In the genomic region with DNA sequence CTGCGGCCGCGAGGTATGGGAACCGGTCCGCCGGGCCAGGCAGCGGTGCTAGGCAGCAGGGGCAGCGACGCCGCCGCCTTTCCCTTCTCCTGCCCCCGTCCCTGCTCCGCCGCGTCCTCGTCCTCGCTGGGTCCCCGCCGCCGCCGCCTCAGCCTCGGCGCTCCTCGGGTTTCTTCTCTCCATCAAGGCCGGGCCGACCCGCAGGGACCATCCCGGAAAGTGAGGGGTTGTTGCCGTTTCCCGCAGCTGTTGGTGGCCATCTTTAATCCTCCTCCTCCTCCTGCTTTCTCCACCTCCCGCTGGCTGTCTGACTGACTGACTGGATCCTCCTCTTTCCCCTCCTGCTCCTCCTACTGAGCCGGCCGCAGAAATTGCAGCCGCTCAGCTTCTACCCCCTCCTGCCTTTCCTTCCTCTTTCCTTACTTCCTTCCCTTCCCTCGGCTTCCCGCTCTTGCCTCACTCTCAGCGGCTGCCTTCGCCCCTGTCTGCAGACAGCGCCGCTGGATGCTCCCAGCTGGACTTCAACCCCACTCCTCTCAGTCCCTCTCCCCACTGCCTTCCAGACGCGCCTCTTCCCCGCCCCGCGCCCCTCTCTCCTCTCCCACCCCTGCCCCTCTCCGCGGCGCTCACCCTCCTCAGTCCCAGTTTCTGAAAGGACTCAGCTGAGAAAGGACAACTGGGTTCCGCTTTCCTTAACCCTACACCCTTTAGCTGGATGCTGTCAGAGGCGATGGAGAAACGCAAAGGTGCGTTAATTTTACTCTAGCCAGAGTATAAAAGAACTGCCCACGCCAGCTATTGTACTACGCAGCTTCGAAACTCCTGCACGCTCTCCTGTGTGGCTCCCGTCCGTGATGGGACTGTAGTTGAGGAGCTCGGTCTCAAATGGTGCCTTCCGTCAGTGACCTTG, we compare ENCODE assay signal across 1 cellular context.
TF ChIP-seq lines count a peak whose summit lies in the region.

A gene with protein sequence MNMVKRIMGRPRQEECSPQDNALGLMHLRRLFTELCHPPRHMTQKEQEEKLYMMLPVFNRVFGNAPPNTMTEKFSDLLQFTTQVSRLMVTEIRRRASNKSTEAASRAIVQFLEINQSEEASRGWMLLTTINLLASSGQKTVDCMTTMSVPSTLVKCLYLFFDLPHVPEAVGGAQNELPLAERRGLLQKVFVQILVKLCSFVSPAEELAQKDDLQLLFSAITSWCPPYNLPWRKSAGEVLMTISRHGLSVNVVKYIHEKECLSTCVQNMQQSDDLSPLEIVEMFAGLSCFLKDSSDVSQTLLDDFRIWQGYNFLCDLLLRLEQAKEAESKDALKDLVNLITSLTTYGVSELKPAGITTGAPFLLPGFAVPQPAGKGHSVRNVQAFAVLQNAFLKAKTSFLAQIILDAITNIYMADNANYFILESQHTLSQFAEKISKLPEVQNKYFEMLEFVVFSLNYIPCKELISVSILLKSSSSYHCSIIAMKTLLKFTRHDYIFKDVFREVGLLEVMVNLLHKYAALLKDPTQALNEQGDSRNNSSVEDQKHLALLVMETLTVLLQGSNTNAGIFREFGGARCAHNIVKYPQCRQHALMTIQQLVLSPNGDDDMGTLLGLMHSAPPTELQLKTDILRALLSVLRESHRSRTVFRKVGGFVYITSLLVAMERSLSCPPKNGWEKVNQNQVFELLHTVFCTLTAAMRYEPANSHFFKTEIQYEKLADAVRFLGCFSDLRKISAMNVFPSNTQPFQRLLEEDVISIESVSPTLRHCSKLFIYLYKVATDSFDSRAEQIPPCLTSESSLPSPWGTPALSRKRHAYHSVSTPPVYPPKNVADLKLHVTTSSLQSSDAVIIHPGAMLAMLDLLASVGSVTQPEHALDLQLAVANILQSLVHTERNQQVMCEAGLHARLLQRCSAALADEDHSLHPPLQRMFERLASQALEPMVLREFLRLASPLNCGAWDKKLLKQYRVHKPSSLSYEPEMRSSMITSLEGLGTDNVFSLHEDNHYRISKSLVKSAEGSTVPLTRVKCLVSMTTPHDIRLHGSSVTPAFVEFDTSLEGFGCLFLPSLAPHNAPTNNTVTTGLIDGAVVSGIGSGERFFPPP (N-terminal part only) (minus strand): TSS at position 309 of the 910 bp plus-strand sequence. CDS start 106,099 bp downstream, outside the sequence.

TF ChIP-seq in HepG2, 621 proteins besides CTCF, POLR2A, EP300 and RAD21 (continued from another document and continues in another):
- TF ChIP-seq, protein P1, sequence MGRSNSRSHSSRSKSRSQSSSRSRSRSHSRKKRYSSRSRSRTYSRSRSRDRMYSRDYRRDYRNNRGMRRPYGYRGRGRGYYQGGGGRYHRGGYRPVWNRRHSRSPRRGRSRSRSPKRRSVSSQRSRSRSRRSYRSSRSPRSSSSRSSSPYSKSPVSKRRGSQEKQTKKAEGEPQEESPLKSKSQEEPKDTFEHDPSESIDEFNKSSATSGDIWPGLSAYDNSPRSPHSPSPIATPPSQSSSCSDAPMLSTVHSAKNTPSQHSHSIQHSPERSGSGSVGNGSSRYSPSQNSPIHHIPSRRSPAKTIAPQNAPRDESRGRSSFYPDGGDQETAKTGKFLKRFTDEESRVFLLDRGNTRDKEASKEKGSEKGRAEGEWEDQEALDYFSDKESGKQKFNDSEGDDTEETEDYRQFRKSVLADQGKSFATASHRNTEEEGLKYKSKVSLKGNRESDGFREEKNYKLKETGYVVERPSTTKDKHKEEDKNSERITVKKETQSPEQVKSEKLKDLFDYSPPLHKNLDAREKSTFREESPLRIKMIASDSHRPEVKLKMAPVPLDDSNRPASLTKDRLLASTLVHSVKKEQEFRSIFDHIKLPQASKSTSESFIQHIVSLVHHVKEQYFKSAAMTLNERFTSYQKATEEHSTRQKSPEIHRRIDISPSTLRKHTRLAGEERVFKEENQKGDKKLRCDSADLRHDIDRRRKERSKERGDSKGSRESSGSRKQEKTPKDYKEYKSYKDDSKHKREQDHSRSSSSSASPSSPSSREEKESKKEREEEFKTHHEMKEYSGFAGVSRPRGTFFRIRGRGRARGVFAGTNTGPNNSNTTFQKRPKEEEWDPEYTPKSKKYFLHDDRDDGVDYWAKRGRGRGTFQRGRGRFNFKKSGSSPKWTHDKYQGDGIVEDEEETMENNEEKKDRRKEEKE (IDR thresholded peaks at IDR 0.05) = no peak
- TF ChIP-seq, protein P2, sequence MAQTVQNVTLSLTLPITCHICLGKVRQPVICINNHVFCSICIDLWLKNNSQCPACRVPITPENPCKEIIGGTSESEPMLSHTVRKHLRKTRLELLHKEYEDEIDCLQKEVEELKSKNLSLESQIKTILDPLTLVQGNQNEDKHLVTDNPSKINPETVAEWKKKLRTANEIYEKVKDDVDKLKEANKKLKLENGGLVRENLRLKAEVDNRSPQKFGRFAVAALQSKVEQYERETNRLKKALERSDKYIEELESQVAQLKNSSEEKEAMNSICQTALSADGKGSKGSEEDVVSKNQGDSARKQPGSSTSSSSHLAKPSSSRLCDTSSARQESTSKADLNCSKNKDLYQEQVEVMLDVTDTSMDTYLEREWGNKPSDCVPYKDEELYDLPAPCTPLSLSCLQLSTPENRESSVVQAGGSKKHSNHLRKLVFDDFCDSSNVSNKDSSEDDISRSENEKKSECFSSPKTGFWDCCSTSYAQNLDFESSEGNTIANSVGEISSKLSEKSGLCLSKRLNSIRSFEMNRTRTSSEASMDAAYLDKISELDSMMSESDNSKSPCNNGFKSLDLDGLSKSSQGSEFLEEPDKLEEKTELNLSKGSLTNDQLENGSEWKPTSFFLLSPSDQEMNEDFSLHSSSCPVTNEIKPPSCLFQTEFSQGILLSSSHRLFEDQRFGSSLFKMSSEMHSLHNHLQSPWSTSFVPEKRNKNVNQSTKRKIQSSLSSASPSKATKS (CRISPR knock-in tag; IDR thresholded peaks at IDR 0.05) = no peak
- no peak for TF ChIP-seq HMGA1 (CRISPR knock-in tag; conservative IDR thresholded peaks at IDR 0.05)
- no peak for TF ChIP-seq FOSL1 (CRISPR knock-in tag; IDR thresholded peaks at IDR 0.05; ENCODE audit: borderline replicate concordance)
- TF ChIP-seq, protein P3, sequence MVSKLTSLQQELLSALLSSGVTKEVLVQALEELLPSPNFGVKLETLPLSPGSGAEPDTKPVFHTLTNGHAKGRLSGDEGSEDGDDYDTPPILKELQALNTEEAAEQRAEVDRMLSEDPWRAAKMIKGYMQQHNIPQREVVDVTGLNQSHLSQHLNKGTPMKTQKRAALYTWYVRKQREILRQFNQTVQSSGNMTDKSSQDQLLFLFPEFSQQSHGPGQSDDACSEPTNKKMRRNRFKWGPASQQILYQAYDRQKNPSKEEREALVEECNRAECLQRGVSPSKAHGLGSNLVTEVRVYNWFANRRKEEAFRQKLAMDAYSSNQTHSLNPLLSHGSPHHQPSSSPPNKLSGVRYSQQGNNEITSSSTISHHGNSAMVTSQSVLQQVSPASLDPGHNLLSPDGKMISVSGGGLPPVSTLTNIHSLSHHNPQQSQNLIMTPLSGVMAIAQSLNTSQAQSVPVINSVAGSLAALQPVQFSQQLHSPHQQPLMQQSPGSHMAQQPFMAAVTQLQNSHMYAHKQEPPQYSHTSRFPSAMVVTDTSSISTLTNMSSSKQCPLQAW (CRISPR knock-in tag; IDR thresholded peaks at IDR 0.05) = no peak
- no peak; the same call in 1 of the 2 replicates for TF ChIP-seq ZNF460 (CRISPR knock-in tag; IDR thresholded peaks at IDR 0.05; ENCODE audit: borderline replicate concordance)
- TF ChIP-seq, protein P4, sequence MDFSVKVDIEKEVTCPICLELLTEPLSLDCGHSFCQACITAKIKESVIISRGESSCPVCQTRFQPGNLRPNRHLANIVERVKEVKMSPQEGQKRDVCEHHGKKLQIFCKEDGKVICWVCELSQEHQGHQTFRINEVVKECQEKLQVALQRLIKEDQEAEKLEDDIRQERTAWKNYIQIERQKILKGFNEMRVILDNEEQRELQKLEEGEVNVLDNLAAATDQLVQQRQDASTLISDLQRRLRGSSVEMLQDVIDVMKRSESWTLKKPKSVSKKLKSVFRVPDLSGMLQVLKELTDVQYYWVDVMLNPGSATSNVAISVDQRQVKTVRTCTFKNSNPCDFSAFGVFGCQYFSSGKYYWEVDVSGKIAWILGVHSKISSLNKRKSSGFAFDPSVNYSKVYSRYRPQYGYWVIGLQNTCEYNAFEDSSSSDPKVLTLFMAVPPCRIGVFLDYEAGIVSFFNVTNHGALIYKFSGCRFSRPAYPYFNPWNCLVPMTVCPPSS (IDR thresholded peaks at IDR 0.05) = no peak
- TF ChIP-seq RORA (CRISPR knock-in tag; IDR thresholded peaks at IDR 0.05) = no peak
- TF ChIP-seq PCBP1 (IDR thresholded peaks at IDR 0.05; ENCODE audit: borderline replicate concordance, low read depth, low read length) = 0 out of 2 replicates have a peak, but pooled peaks have one; percentile 68
- no peak for TF ChIP-seq JUND (CRISPR knock-in tag; IDR thresholded peaks at IDR 0.05)
- no peak for TF ChIP-seq HDAC6 (IDR thresholded peaks at IDR 0.05; ENCODE audit: low read depth, low read length)
- TF ChIP-seq RBFOX2 (IDR thresholded peaks at IDR 0.05; ENCODE audit: low read depth, low read length) = peak; percentile 39
- TF ChIP-seq KLF13 (CRISPR knock-in tag; IDR thresholded peaks at IDR 0.05) = no peak
- no peak for TF ChIP-seq ARHGAP35 (CRISPR knock-in tag; IDR thresholded peaks at IDR 0.05; ENCODE audit: borderline replicate concordance)
- TF ChIP-seq ZNF616 (CRISPR knock-in tag; IDR thresholded peaks at IDR 0.05; ENCODE audit: low read depth) = no peak
- no peak for TF ChIP-seq RBM22 (optimal IDR thresholded peaks at IDR 0.05; ENCODE audit: low read length)
- no peak for TF ChIP-seq SMYD3 (CRISPR knock-in tag; IDR thresholded peaks at IDR 0.05)
- no peak for TF ChIP-seq MTF2 (CRISPR knock-in tag; IDR thresholded peaks at IDR 0.05; ENCODE audit: borderline replicate concordance)
- TF ChIP-seq AHR (CRISPR knock-in tag; IDR thresholded peaks at IDR 0.05) = 0 out of 2 replicates have a peak, but pooled peaks have one; percentile 40
- 0 out of 2 replicates have a peak, but pooled peaks have one; percentile 40 for TF ChIP-seq CCDC6 (CRISPR knock-in tag; IDR thresholded peaks at IDR 0.05)
- TF ChIP-seq, protein P5, sequence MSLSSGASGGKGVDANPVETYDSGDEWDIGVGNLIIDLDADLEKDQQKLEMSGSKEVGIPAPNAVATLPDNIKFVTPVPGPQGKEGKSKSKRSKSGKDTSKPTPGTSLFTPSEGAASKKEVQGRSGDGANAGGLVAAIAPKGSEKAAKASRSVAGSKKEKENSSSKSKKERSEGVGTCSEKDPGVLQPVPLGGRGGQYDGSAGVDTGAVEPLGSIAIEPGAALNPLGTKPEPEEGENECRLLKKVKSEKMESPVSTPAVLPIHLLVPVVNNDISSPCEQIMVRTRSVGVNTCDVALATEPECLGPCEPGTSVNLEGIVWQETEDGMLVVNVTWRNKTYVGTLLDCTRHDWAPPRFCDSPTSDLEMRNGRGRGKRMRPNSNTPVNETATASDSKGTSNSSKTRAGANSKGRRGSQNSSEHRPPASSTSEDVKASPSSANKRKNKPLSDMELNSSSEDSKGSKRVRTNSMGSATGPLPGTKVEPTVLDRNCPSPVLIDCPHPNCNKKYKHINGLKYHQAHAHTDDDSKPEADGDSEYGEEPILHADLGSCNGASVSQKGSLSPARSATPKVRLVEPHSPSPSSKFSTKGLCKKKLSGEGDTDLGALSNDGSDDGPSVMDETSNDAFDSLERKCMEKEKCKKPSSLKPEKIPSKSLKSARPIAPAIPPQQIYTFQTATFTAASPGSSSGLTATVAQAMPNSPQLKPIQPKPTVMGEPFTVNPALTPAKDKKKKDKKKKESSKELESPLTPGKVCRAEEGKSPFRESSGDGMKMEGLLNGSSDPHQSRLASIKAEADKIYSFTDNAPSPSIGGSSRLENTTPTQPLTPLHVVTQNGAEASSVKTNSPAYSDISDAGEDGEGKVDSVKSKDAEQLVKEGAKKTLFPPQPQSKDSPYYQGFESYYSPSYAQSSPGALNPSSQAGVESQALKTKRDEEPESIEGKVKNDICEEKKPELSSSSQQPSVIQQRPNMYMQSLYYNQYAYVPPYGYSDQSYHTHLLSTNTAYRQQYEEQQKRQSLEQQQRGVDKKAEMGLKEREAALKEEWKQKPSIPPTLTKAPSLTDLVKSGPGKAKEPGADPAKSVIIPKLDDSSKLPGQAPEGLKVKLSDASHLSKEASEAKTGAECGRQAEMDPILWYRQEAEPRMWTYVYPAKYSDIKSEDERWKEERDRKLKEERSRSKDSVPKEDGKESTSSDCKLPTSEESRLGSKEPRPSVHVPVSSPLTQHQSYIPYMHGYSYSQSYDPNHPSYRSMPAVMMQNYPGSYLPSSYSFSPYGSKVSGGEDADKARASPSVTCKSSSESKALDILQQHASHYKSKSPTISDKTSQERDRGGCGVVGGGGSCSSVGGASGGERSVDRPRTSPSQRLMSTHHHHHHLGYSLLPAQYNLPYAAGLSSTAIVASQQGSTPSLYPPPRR (CRISPR knock-in tag; IDR thresholded peaks at IDR 0.05; ENCODE audit: borderline replicate concordance) = 0 out of 2 replicates have a peak, but pooled peaks have one; percentile 28
- no peak for TF ChIP-seq ZNF552 (CRISPR knock-in tag; IDR thresholded peaks at IDR 0.05; ENCODE audit: borderline replicate concordance)
- no peak for TF ChIP-seq AGO1 (IDR thresholded peaks at IDR 0.05; ENCODE audit: low read depth, low read length, poor library complexity, severe bottlenecking)
- TF ChIP-seq REL (CRISPR knock-in tag; conservative IDR thresholded peaks at IDR 0.05) = 0 out of 2 replicates have a peak, but pooled peaks have one; percentile 8
- TF ChIP-seq CENPT (CRISPR knock-in tag; IDR thresholded peaks at IDR 0.05; ENCODE audit: low read depth) = no peak
- TF ChIP-seq, protein P6, sequence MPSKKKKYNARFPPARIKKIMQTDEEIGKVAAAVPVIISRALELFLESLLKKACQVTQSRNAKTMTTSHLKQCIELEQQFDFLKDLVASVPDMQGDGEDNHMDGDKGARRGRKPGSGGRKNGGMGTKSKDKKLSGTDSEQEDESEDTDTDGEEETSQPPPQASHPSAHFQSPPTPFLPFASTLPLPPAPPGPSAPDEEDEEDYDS (CRISPR knock-in tag; IDR thresholded peaks at IDR 0.05) = peak; percentile 39
- no peak for TF ChIP-seq ZNF562 (CRISPR knock-in tag; IDR thresholded peaks at IDR 0.05; ENCODE audit: borderline replicate concordance)
- TF ChIP-seq, protein P7, sequence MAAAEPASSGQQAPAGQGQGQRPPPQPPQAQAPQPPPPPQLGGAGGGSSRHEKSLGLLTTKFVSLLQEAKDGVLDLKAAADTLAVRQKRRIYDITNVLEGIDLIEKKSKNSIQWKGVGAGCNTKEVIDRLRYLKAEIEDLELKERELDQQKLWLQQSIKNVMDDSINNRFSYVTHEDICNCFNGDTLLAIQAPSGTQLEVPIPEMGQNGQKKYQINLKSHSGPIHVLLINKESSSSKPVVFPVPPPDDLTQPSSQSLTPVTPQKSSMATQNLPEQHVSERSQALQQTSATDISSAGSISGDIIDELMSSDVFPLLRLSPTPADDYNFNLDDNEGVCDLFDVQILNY (CRISPR knock-in tag; conservative IDR thresholded peaks at IDR 0.05) = no peak
- TF ChIP-seq CEBPG (CRISPR knock-in tag; IDR thresholded peaks at IDR 0.05) = 0 out of 2 replicates have a peak, but pooled peaks have one; percentile 29
- TF ChIP-seq, protein P8, sequence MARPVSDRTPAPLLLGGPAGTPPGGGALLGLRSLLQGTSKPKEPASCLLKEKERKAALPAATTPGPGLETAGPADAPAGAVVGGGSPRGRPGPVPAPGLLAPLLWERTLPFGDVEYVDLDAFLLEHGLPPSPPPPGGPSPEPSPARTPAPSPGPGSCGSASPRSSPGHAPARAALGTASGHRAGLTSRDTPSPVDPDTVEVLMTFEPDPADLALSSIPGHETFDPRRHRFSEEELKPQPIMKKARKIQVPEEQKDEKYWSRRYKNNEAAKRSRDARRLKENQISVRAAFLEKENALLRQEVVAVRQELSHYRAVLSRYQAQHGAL (CRISPR knock-in tag; IDR thresholded peaks at IDR 0.05; ENCODE audit: not compliant biosample characterization) = no peak
- TF ChIP-seq ZNF34 (CRISPR knock-in tag; IDR thresholded peaks at IDR 0.05; ENCODE audit: borderline replicate concordance) = no peak
